Comparison of ENCODE assay signal across 10 cellular contexts in the genomic region with DNA sequence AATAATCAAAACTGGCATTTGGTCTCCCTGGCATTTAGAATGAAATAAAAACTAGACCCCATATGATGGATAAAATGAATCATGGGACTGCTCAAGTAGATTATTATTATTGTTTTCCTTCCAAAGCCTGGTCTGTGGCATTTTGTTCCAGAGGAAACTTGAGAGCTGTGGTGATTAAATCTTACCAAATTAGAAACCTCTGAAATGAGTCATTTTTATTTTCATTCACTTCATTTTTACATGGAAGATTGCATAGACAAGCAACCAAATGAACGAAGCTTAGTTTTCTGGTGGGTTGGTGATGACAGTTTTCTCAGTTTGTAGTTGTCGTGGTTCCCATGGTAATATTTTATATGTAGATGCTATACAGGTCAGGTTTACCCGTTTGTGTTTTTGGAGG. TPM values are rescaled to one million over a fixed set of nuclear protein-coding genes. Genes with fewer than 3 reads are reported as not detected.
DNase-seq lines count a peak whose midpoint lies in the region; ATAC-seq and TF ChIP-seq lines count a peak whose summit lies in the region.
"Had no signal": no experiment of that assay in that cellular context is flagged by ENCODE, and none has a peak within 500 bp of the region (broad histone marks: within the 10 kb centered on the region; RNA-seq: fewer than 3 reads in every experiment).

No MANE protein-coding gene starts in this region.

- H3K27ac Mint-ChIP-seq in endothelial cell (ENCODE audit: unreplicated experiment) = no peak overlapping the region

- ATAC-seq in GM21717 (IDR thresholded peaks at IDR 0.05; ENCODE audit: unreplicated experiment) (peak; percentile 56), PC-3 (peak; percentile 53), omental fat pad (ENCODE audit: low FRiP score) (no peak)

- BruUV-seq in PC-3 (replicated peaks; lab: Mats Ljungman, UMichigan) = no TSS peak

- H3K36me3 Mint-ChIP-seq in endothelial cell (ENCODE audit: low read depth, unreplicated experiment) = no peaks in the 10 kb centered on the region

- H3K9ac ChIP-seq in PC-3 (ENCODE audit: low read length) = no peak overlapping the region

- peak; percentile 78 for DNase-seq in AG10803 (ENCODE audit: low read depth)
- peak; percentile 64 for DNase-seq in PC-3
- peak; percentile 64 for DNase-seq in fibroblast of pulmonary artery (ENCODE audit: low read depth)
- DNase-seq in LoVo (ENCODE audit: low spot score) = no peak
- DNase-seq in omental fat pad (ENCODE audit: low spot score) = no peak
- DNase-seq in NCI-H1417 treated with DMSO at 0.1 percent for 48 hours (lab: John Stamatoyannopoulos, UW) = no peak
- DNase-seq in endothelial cell (ENCODE audit: low spot score) = no peak
- DNase-seq: NCI-H1092 treated with DMSO at 0.1 percent for 48 hours had no signal

- H3K4me1 Mint-ChIP-seq in endothelial cell (ENCODE audit: unreplicated experiment) = no peaks in the 10 kb centered on the region

- intact Hi-C loops in PC-3 (cut with micrococcal nuclease) = loop anchor here (1.0 to 10.0 kb wide), 4 partner anchors 11 to 1636 kb away; no protein-coding TSS in a partner anchor

- H3K9me3 Mint-ChIP-seq in endothelial cell (ENCODE audit: unreplicated experiment) = no peaks in the 10 kb centered on the region
- H3K9me3 Mint-ChIP-seq: central memory CD8-positive, alpha-beta T cell had no signal

- peaks cover 27% of the 10 kb centered on the region for H3K4me1 ChIP-seq in PC-3 (ENCODE audit: insufficient read depth, low read length)

- peak overlapping the region; percentile 3; the same call in 1 of the 2 replicates for H3K27ac ChIP-seq in PC-3 (ENCODE audit: low read length)

- no peaks in the 10 kb centered on the region for H3K9me3 ChIP-seq in PC-3 (ENCODE audit: low read length)

- CTCF ChIA-PET in PC-3 (lab: Charles Lee) = interaction anchor here (0.7 to 2.3 kb wide), 2 partner anchors 98 to 133 kb away, joined by 3 to 12 read pairs; no protein-coding TSS in a partner anchor

- H4K20me1 ChIP-seq in PC-3 (ENCODE audit: low read length) = 0 out of 2 replicates have a peak, but pooled peaks cover 5% of the 10 kb centered on the region

- no peak overlapping the region for H3K4me3 Mint-ChIP-seq in endothelial cell (ENCODE audit: unreplicated experiment)
- H3K4me3 Mint-ChIP-seq: central memory CD8-positive, alpha-beta T cell had no signal

- H3F3A ChIP-seq in PC-3 (ENCODE audit: low read length, unreplicated experiment) = no peaks in the 10 kb centered on the region

- H3K27me3 Mint-ChIP-seq in endothelial cell (ENCODE audit: unreplicated experiment) = no peaks in the 10 kb centered on the region
- H3K27me3 Mint-ChIP-seq: central memory CD8-positive, alpha-beta T cell had no signal

- peak overlapping the region; percentile 20 for H3K4me2 ChIP-seq in PC-3 (ENCODE audit: low read length)

- no peaks in the 10 kb centered on the region for H3K27me3 ChIP-seq in PC-3 (ENCODE audit: low read length)

- no peaks in the 10 kb centered on the region for H3K36me3 ChIP-seq in PC-3 (ENCODE audit: low read depth, low read length)

- TF ChIP-seq CTCF in AG10803 (conservative IDR thresholded peaks at IDR 0.05; ENCODE audit: low read length) (no peak), PC-3 (conservative IDR thresholded peaks at IDR 0.05; ENCODE audit: low read depth, low read length) (no peak), fibroblast of pulmonary artery (IDR thresholded peaks at IDR 0.05; ENCODE audit: low read length, missing control alignments) (no peak), omental fat pad (IDR thresholded peaks at IDR 0.05) (no peak), endothelial cell (IDR thresholded peaks at IDR 0.05; ENCODE audit: unreplicated experiment) (no peak)

- POLR2A ChIA-PET in PC-3 (lab: Charles Lee; ENCODE audit: unreplicated experiment) = no interaction called here

- no peak overlapping the region; the same call in 1 of the 2 replicates for H3K4me3 ChIP-seq in AG10803 (ENCODE audit: low read length)
- no peak overlapping the region for H3K4me3 ChIP-seq in PC-3 (ENCODE audit: low read length)
- H3K4me3 ChIP-seq in fibroblast of pulmonary artery (replicated peaks; ENCODE audit: low read depth, low read length) = no peak overlapping the region

- H2AFZ ChIP-seq in PC-3 (ENCODE audit: low read length) = no peak overlapping the region

- no peaks in the 10 kb centered on the region for H3K9me2 ChIP-seq in PC-3 (replicated peaks; ENCODE audit: low read length)

- peaks cover 40% of the 10 kb centered on the region for H3K79me2 ChIP-seq in PC-3 (ENCODE audit: low read length)

RNA-seq across cellular contexts. Expression of a gene that starts 23.4 kb away (rescaled TPM):
- total RNA-seq in PC-3 (2014; rRNA removed) (90.0 and 153 TPM in 2 replicates), omental fat pad (100 to 1,000 TPM; 113 to 178 (median 130) TPM), endothelial cell (ENCODE audit: unreplicated experiment) (255 TPM)

Comparison
In these comparisons a context has a peak if more than half of its experiments do, and no peak if none do; other contexts are left out.
1. DNase-seq: peak in AG10803 (single experiment), PC-3 (single experiment) and fibroblast of pulmonary artery (single experiment); none in LoVo (single experiment), omental fat pad (single experiment), NCI-H1417 treated with DMSO at 0.1 percent for 48 hours (single experiment) and endothelial cell (single experiment).